ENCODE assay signal across 8 cellular contexts in genomic region chr7:32892521-32893224, GRCh38.
DNase-seq lines count a peak whose midpoint lies in the region; ATAC-seq and TF ChIP-seq lines count a peak whose summit lies in the region.

No MANE protein-coding gene starts in this region.

- peak overlapping the region; percentile 84 to 94 for H3K9ac ChIP-seq in mucosa of rectum (ENCODE audit: low read depth in 1 of 2, low read length in 2 of 2)

- H3K4me3 ChIP-seq in mucosa of rectum (ENCODE audit: low read length in 2 of 2), result peak overlapping the region; percentile 86 to 87

- no peaks in the 10 kb centered on the region for H3K36me3 ChIP-seq in mucosa of rectum (ENCODE audit: control insufficient read depth in 2 of 2, insufficient read depth in 2 of 2, low read length in 2 of 2)

- peaks cover 21 to 25% of the 10 kb centered on the region in 2 donors for H3K4me1 ChIP-seq in mucosa of rectum (ENCODE audit: control insufficient read depth in 2 of 2, insufficient read depth in 2 of 2, low read length in 2 of 2)

- H3K4me3 Mint-ChIP-seq in stimulated activated effector memory CD8-positive, alpha-beta T cell treated with anti-CD3 and anti-CD28 coated beads, Interleukin-12 subunit alpha, Interleukin-12 subunit beta, amount 100 ng/mL, for 72 hours, result peak overlapping the region; percentile 94

- TF ChIP-seq POLR2A in erythroblast (IDR thresholded peaks at IDR 0.05; ENCODE audit: low read length), result peak; percentile 61

- POLR2A ChIA-PET in GM10248 (lab: Yijun Ruan, JAX), result no interaction called here

- H3K9me3 Mint-ChIP-seq in stimulated activated effector memory CD8-positive, alpha-beta T cell treated with anti-CD3 and anti-CD28 coated beads, Interleukin-12 subunit alpha, Interleukin-12 subunit beta, amount 100 ng/mL, for 72 hours, result no peaks in the 10 kb centered on the region

- ATAC-seq in HG03175 (IDR thresholded peaks at IDR 0.05; ENCODE audit: unreplicated experiment), result peak; percentile 27
- peak; percentile 67 for ATAC-seq in stimulated activated effector memory CD8-positive, alpha-beta T cell treated with anti-CD3 and anti-CD28 coated beads, Interleukin-12 subunit alpha, Interleukin-12 subunit beta, amount 100 ng/mL, for 72 hours
- no peak for ATAC-seq in GM18858 (IDR thresholded peaks at IDR 0.05; ENCODE audit: unreplicated experiment)

- no peak for TF ChIP-seq CTCF in GM10248 (IDR thresholded peaks at IDR 0.05; ENCODE audit: control extremely low read depth, extremely low read depth, low read depth, missing control alignments)

- peaks cover 41% of the 10 kb centered on the region for H3K4me1 Mint-ChIP-seq in stimulated activated effector memory CD8-positive, alpha-beta T cell treated with anti-CD3 and anti-CD28 coated beads, Interleukin-12 subunit alpha, Interleukin-12 subunit beta, amount 100 ng/mL, for 72 hours

- no peaks in the 10 kb centered on the region for H3K9me3 ChIP-seq in mucosa of rectum (ENCODE audit: control insufficient read depth in 2 of 2, low read length in 2 of 2)

- DNase-seq in GM10248 (ENCODE audit: extremely low spot score) (peak; percentile 23), NOMO-1 treated with dmso at 0.1 percent for 144 hours (lab: John Stamatoyannopoulos, UW; ENCODE audit: unreplicated experiment) (peak; percentile 71), activated T-cell treated with anti-CD3 and anti-CD28 coated beads for 48 hours (ENCODE audit: low read depth) (peak; percentile 36), erythroblast (lab: John Stamatoyannopoulos, UW) (peak; percentile 81 to 89)
- DNase-seq in stimulated activated effector memory CD8-positive, alpha-beta T cell treated with anti-CD3 and anti-CD28 coated beads, Interleukin-12 subunit alpha, Interleukin-12 subunit beta, amount 100 ng/mL, for 72 hours (ENCODE audit: low spot score in 2 of 2), result peak; percentile 29 to 79

- no peaks in the 10 kb centered on the region for H3K27me3 ChIP-seq in mucosa of rectum (ENCODE audit: control insufficient read depth in 2 of 2, insufficient read depth in 2 of 2, low read length in 2 of 2)

- CTCF ChIA-PET in GM10248 (lab: Yijun Ruan, JAX), result interaction anchor here (1.2 to 3.8 kb wide), 3 partner anchors 8 to 46 kb away, joined by 6 to 24 read pairs (median 6); no protein-coding TSS in a partner anchor

- peaks cover 43% of the 10 kb centered on the region for H3K36me3 Mint-ChIP-seq in stimulated activated effector memory CD8-positive, alpha-beta T cell treated with anti-CD3 and anti-CD28 coated beads, Interleukin-12 subunit alpha, Interleukin-12 subunit beta, amount 100 ng/mL, for 72 hours

- peak overlapping the region; percentile 99 for H3K27ac Mint-ChIP-seq in stimulated activated effector memory CD8-positive, alpha-beta T cell treated with anti-CD3 and anti-CD28 coated beads, Interleukin-12 subunit alpha, Interleukin-12 subunit beta, amount 100 ng/mL, for 72 hours

- H3K27ac ChIP-seq in mucosa of rectum (ENCODE audit: low read depth in 2 of 2, low read length in 2 of 2), result peak overlapping the region; percentile 96 to 99

Comparison
In these comparisons a context has a peak if more than half of its experiments do, and no peak if none do; other contexts are left out.
1. DNase-seq: peak in every context shown above with its lines; median percentile 85 in erythroblast; 71 in NOMO-1 treated with dmso at 0.1 percent for 144 hours; 54 in stimulated activated effector memory CD8-positive, alpha-beta T cell treated with anti-CD3 and anti-CD28 coated beads, Interleukin-12 subunit alpha, Interleukin-12 subunit beta, amount 100 ng/mL, for 72 hours; 36 in activated T-cell treated with anti-CD3 and anti-CD28 coated beads for 48 hours; 23 in GM10248.